Comparison of ENCODE assay signal across 11 cellular contexts in genomic region chr1:153538315-153538821, GRCh38. TPM values are rescaled to one million over a fixed set of nuclear protein-coding genes. Genes with fewer than 3 reads are reported as not detected.
DNase-seq lines count a peak whose midpoint lies in the region; ATAC-seq and TF ChIP-seq lines count a peak whose summit lies in the region.
"Had no signal": no experiment of that assay in that cellular context is flagged by ENCODE, and none has a peak within 500 bp of the region (broad histone marks: within the 10 kb centered on the region; RNA-seq: fewer than 3 reads in every experiment).

No MANE protein-coding gene starts in this region.

- H3K27ac Mint-ChIP-seq in T-helper 1 cell treated with Interleukin-12 subunit alpha and Interleukin-12 subunit beta and Interleukin-4 antibody, amounts not matched to agents 30 μg/mL and 1 μg/mL, for 36 hours = peak overlapping the region; percentile 63
- H3K27ac Mint-ChIP-seq in endodermal cell = peak overlapping the region; percentile 35
- H3K27ac Mint-ChIP-seq in stimulated activated naive B cell treated with anti-CD40 and anti-IgM and Interleukin-4, amounts not matched to agents 10 μg/mL and 1 μg/mL and 100 μg/mL, for 72 hours = no peak overlapping the region

- H3K27me3 Mint-ChIP-seq in T-helper 1 cell treated with Interleukin-12 subunit alpha and Interleukin-12 subunit beta and Interleukin-4 antibody, amounts not matched to agents 30 μg/mL and 1 μg/mL, for 36 hours (ENCODE audit: low read depth) = no peaks in the 10 kb centered on the region
- H3K27me3 Mint-ChIP-seq in endodermal cell (ENCODE audit: insufficient read depth) = peaks cover 26% of the 10 kb centered on the region
- no peaks in the 10 kb centered on the region for H3K27me3 Mint-ChIP-seq in stimulated activated naive B cell treated with anti-CD40 and anti-IgM and Interleukin-4, amounts not matched to agents 10 μg/mL and 1 μg/mL and 100 μg/mL, for 72 hours

- DNase-seq in T-helper 1 cell (no peak), NCI-H82 (lab: John Stamatoyannopoulos, UW) (peak; percentile 97), endodermal cell (peak; percentile 89), sigmoid colon (no peak), H4 (ENCODE audit: low spot score) (no peak), dorsolateral prefrontal cortex (no peak)
- DNase-seq in stimulated activated naive B cell treated with anti-CD40 and anti-IgM and Interleukin-4, amounts not matched to agents 10 μg/mL and 1 μg/mL and 100 μg/mL, for 72 hours = no peak

- H3K27ac ChIP-seq in endodermal cell (ENCODE audit: low read depth, low read length) (no peak overlapping the region), sigmoid colon (peak overlapping the region in 3 of 4 donors; percentile 3 to 99 (median 18)), dorsolateral prefrontal cortex (peak overlapping the region in 2 of 59 donors; percentile 7 to 38)
- H3K27ac ChIP-seq: coronary artery, VCaP had no signal

- TF ChIP-seq EP300 in sigmoid colon (IDR thresholded peaks at IDR 0.05) = no peak

- H3K9me3 Mint-ChIP-seq in T-helper 1 cell treated with Interleukin-12 subunit alpha and Interleukin-12 subunit beta and Interleukin-4 antibody, amounts not matched to agents 30 μg/mL and 1 μg/mL, for 36 hours = no peaks in the 10 kb centered on the region
- H3K9me3 Mint-ChIP-seq in endodermal cell = no peaks in the 10 kb centered on the region
- peaks cover 0 to 5% of the 10 kb centered on the region in 2 donors for H3K9me3 Mint-ChIP-seq in stimulated activated naive B cell treated with anti-CD40 and anti-IgM and Interleukin-4, amounts not matched to agents 10 μg/mL and 1 μg/mL and 100 μg/mL, for 72 hours
- H3K9me3 Mint-ChIP-seq: neural crest cell had no signal

- TF ChIP-seq CTCF in endodermal cell (conservative IDR thresholded peaks at IDR 0.05) = peak; percentile 19
- TF ChIP-seq CTCF in sigmoid colon (IDR thresholded peaks at IDR 0.05) = no peak
- TF ChIP-seq CTCF in dorsolateral prefrontal cortex (IDR thresholded peaks at IDR 0.05 in 54 of 56, conservative IDR thresholded peaks at IDR 0.05 in 2 of 56; ENCODE audit: low read depth in 1 of 56, partially characterized antibody in 56 of 56) = no peak

- H3K9ac ChIP-seq in endodermal cell (ENCODE audit: extremely low read depth, low read length, poor library complexity, severe bottlenecking) = no peak overlapping the region

- H3K36me3 ChIP-seq in endodermal cell (ENCODE audit: control insufficient read depth, insufficient read depth, low read length) (no peaks in the 10 kb centered on the region), sigmoid colon (no peaks in the 10 kb centered on the region)

- peaks cover 39% of the 10 kb centered on the region for H3K36me3 Mint-ChIP-seq in T-helper 1 cell treated with Interleukin-12 subunit alpha and Interleukin-12 subunit beta and Interleukin-4 antibody, amounts not matched to agents 30 μg/mL and 1 μg/mL, for 36 hours (ENCODE audit: low read depth)
- no peaks in the 10 kb centered on the region for H3K36me3 Mint-ChIP-seq in endodermal cell (ENCODE audit: low read depth)
- H3K36me3 Mint-ChIP-seq in stimulated activated naive B cell treated with anti-CD40 and anti-IgM and Interleukin-4, amounts not matched to agents 10 μg/mL and 1 μg/mL and 100 μg/mL, for 72 hours = peaks cover 20 to 25% of the 10 kb centered on the region in 2 donors

- peaks cover 70% of the 10 kb centered on the region for H3K4me1 Mint-ChIP-seq in T-helper 1 cell treated with Interleukin-12 subunit alpha and Interleukin-12 subunit beta and Interleukin-4 antibody, amounts not matched to agents 30 μg/mL and 1 μg/mL, for 36 hours (ENCODE audit: low read depth)
- peaks cover 15% of the 10 kb centered on the region for H3K4me1 Mint-ChIP-seq in endodermal cell
- H3K4me1 Mint-ChIP-seq in stimulated activated naive B cell treated with anti-CD40 and anti-IgM and Interleukin-4, amounts not matched to agents 10 μg/mL and 1 μg/mL and 100 μg/mL, for 72 hours = peaks cover 56 to 76% of the 10 kb centered on the region in 2 donors

- 48 to 52% methylated on average over 4 to 6 of the region's 6 CpGs for WGBS in endodermal cell (ENCODE audit: insufficient coverage in 1 of 2, insufficient read length in 1 of 2), 2 experiments
- WGBS in sigmoid colon, 2 donors = 23 to 71% methylated on average over 6 of the region's 6 CpGs

- H3K4me3 ChIP-seq in endodermal cell (ENCODE audit: low read length) (no peak overlapping the region), sigmoid colon (no peak overlapping the region), dorsolateral prefrontal cortex (no peak overlapping the region)
- H3K4me3 ChIP-seq: coronary artery had no signal

- H3K9me3 ChIP-seq in endodermal cell (ENCODE audit: control insufficient read depth, low read length) (no peaks in the 10 kb centered on the region), sigmoid colon (no peaks in the 10 kb centered on the region)

- no peak overlapping the region for H3K4me3 Mint-ChIP-seq in T-helper 1 cell treated with Interleukin-12 subunit alpha and Interleukin-12 subunit beta and Interleukin-4 antibody, amounts not matched to agents 30 μg/mL and 1 μg/mL, for 36 hours
- H3K4me3 Mint-ChIP-seq in endodermal cell = no peak overlapping the region
- no peak overlapping the region for H3K4me3 Mint-ChIP-seq in stimulated activated naive B cell treated with anti-CD40 and anti-IgM and Interleukin-4, amounts not matched to agents 10 μg/mL and 1 μg/mL and 100 μg/mL, for 72 hours
- H3K4me3 Mint-ChIP-seq: neural crest cell had no signal

- H3K27me3 ChIP-seq in endodermal cell (ENCODE audit: control insufficient read depth, insufficient read depth, low read length, poor library complexity, severe bottlenecking) (peaks cover 9% of the 10 kb centered on the region), sigmoid colon (no peaks in the 10 kb centered on the region), dorsolateral prefrontal cortex (no peaks in the 10 kb centered on the region)

- no peak for TF ChIP-seq POLR2A in sigmoid colon (IDR thresholded peaks at IDR 0.05)

- no peak for ATAC-seq in stimulated activated naive B cell treated with anti-CD40 and anti-IgM and Interleukin-4, amounts not matched to agents 10 μg/mL and 1 μg/mL and 100 μg/mL, for 72 hours (replicated peaks)

- intact Hi-C loops in sigmoid colon (cut with DNase I) (no loop called here), dorsolateral prefrontal cortex (cut with DNase I) (no loop called here)

- H3K4me1 ChIP-seq in endodermal cell (ENCODE audit: control insufficient read depth, insufficient read depth, low read length) (no peaks in the 10 kb centered on the region), sigmoid colon (peaks cover 0 to 39% (median 39%) of the 10 kb centered on the region in 4 donors)

RNA-seq across cellular contexts. Expression of gene S100A5, which starts 2.4 kb away (rescaled TPM):
- total RNA-seq in endodermal cell = not detected
- polyA plus RNA-seq in endodermal cell (2013, experiment 1 of 2) = not detected
- not detected for polyA plus RNA-seq in endodermal cell (2013, experiment 2 of 2)
- total RNA-seq in sigmoid colon = not detected
- not detected for polyA plus RNA-seq in sigmoid colon
- total RNA-seq in H4 (2014; rRNA removed; shearing (Covaris generic)) = not detected in 2 replicates
- 1 to 10 TPM in 5 of 120 experiments, under 1 TPM in 1, not detected in 114; 0.47 to 1.9 (median 1.2) TPM for total RNA-seq in dorsolateral prefrontal cortex
- total RNA-seq: neural crest cell had no signal

RNA-seq across cellular contexts. Expression of gene S100A6, which starts 2.6 kb away (rescaled TPM):
- total RNA-seq in endodermal cell = 1 to 10 TPM; 3.7 to 7.5 TPM
- polyA plus RNA-seq in endodermal cell (2013, experiment 1 of 2) = 25.5 TPM
- 34.9 TPM for polyA plus RNA-seq in endodermal cell (2013, experiment 2 of 2)
- 1,000 to 10,000 TPM in 1 of 4 donors, 100 to 1,000 TPM in 3; 445 to 1,159 (median 590) TPM for total RNA-seq in sigmoid colon
- polyA plus RNA-seq in sigmoid colon = 1,000 to 10,000 TPM; 4,079 to 7,223 (median 4,178) TPM
- 469 and 852 TPM in 2 replicates for total RNA-seq in H4 (2014; rRNA removed; shearing (Covaris generic))
- 100 to 1,000 TPM in 65 of 120 experiments, 10 to 100 TPM in 55; 62.8 to 242 (median 102) TPM for total RNA-seq in dorsolateral prefrontal cortex
- total RNA-seq: neural crest cell had no signal

RNA-seq across cellular contexts. Expression of gene S100A4, which starts 7.2 kb away (rescaled TPM):
- total RNA-seq in endodermal cell (1 to 10 TPM; 4.9 to 6.2 TPM), sigmoid colon (100 to 1,000 TPM; 189 to 486 (median 288) TPM), dorsolateral prefrontal cortex (10 to 100 TPM in 40 of 120 experiments, 1 to 10 TPM in 79, not detected in 1; 1.2 to 42.8 (median 6.7) TPM)
- polyA plus RNA-seq in endodermal cell (2013, experiment 1 of 2) = 24.8 TPM
- 24.1 TPM for polyA plus RNA-seq in endodermal cell (2013, experiment 2 of 2)
- polyA plus RNA-seq in sigmoid colon = 100 to 1,000 TPM; 304 to 499 (median 336) TPM
- total RNA-seq in H4 (2014; rRNA removed; shearing (Covaris generic)) = 33.4 and 36.2 TPM in 2 replicates

RNA-seq across cellular contexts. Expression of gene S100A3, which starts 10.7 kb away (rescaled TPM):
- not detected for total RNA-seq in endodermal cell
- 0.46 TPM for polyA plus RNA-seq in endodermal cell (2013, experiment 1 of 2)
- polyA plus RNA-seq in endodermal cell (2013, experiment 2 of 2) = 0.58 TPM
- total RNA-seq in sigmoid colon = 1 to 10 TPM; 1.1 to 4.3 (median 2.2) TPM
- polyA plus RNA-seq in sigmoid colon = 1 to 10 TPM; 1.4 to 3.9 (median 3.6) TPM
- 5.2 and 5.3 TPM in 2 replicates for total RNA-seq in H4 (2014; rRNA removed; shearing (Covaris generic))
- total RNA-seq in dorsolateral prefrontal cortex = 1 to 10 TPM in 17 of 120 experiments, under 1 TPM in 11, not detected in 92; 0.59 to 9.7 (median 1.1) TPM
- total RNA-seq: neural crest cell had no signal

RNA-seq across cellular contexts. Expression of gene S100A2, which starts 27.3 kb away (rescaled TPM):
- total RNA-seq in endodermal cell (1 to 10 TPM in 1 of 2 donors, under 1 TPM in 1; 0.92 to 3.1 TPM), sigmoid colon (1 to 10 TPM in 1 of 4 donors, under 1 TPM in 1, not detected in 2; 0.68 to 1.8 TPM), dorsolateral prefrontal cortex (1 to 10 TPM in 45 of 120 experiments, under 1 TPM in 13, not detected in 62; 0.52 to 4.2 (median 1.4) TPM)
- polyA plus RNA-seq in endodermal cell (2013, experiment 1 of 2) = not detected
- not detected for polyA plus RNA-seq in endodermal cell (2013, experiment 2 of 2)
- 10 to 100 TPM in 1 of 3 donors, 1 to 10 TPM in 2; 1.8 to 16.2 (median 2.3) TPM for polyA plus RNA-seq in sigmoid colon
- total RNA-seq in H4 (2014; rRNA removed; shearing (Covaris generic)) = 17.8 and 33.2 TPM in 2 replicates
- total RNA-seq: neural crest cell had no signal

Comparison
In these comparisons a context has a peak if more than half of its experiments do, and no peak if none do; other contexts are left out.
1. DNase-seq: peak in NCI-H82 (single experiment) and endodermal cell (single experiment); none in T-helper 1 cell (0 of 5), sigmoid colon (single experiment), H4 (single experiment), stimulated activated naive B cell treated with anti-CD40 and anti-IgM and Interleukin-4, amounts not matched to agents 10 μg/mL and 1 μg/mL and 100 μg/mL, for 72 hours (single experiment) and dorsolateral prefrontal cortex (0 of 10).
2. RNA of gene S100A6, which starts 2.6 kb away (total RNA-seq): 445 to 1,159 TPM in sigmoid colon, 469 to 852 TPM in H4 and 62.8 to 242 TPM in dorsolateral prefrontal cortex; 3.7 to 7.5 TPM in endodermal cell; every median in the first group is over 4 times any median in the second.